ENCODE assay signal across 11 cellular contexts in the genomic region with DNA sequence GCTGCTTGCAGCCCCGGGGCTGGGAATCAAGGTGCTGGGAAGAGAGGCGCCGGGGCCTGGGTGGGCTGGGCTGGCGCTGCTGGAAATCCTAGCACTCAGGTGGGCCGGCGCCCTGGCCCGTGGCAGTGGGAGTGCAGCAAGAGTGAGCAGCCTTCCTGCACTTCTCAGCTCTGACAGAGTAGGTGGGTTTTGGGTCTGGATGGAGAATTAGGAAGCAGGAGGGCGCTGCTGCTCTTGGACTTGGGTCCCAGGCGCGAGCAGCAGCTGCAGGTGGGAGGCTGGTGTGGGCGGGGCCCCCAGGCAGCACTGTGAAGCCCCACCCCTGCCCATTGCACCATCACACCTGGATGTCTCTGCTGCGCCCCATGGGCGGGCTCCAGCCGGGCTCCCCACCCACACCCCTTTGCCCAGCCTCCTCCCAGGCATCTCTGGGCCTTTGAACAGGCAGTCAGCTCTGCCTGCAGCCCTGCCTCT. TPM values are rescaled to one million over a fixed set of nuclear protein-coding genes. Genes with fewer than 3 reads are reported as not detected.
DNase-seq lines count a peak whose midpoint lies in the region; ATAC-seq and TF ChIP-seq lines count a peak whose summit lies in the region.
"Had no signal": no experiment of that assay in that cellular context is flagged by ENCODE, and none has a peak within 500 bp of the region (broad histone marks: within the 10 kb centered on the region; RNA-seq: fewer than 3 reads in every experiment).

No MANE protein-coding gene starts in this region.

- POLR2A ChIA-PET in Panc1 (lab: Charles Lee) = interaction anchor here (0.7 kb wide), 1 partner anchor 17 kb away, joined by 5 read pairs; no protein-coding TSS in a partner anchor

- intact Hi-C loops in Panc1 (cut with micrococcal nuclease; ENCODE audit: unreplicated experiment) = no loop called here
- intact Hi-C loops in spleen (cut with DNase I; ENCODE audit: low total_unique reads) = no loop called here
- intact Hi-C loops in dorsolateral prefrontal cortex (cut with DNase I) = no loop called here

- in situ Hi-C loops in Panc1 (cut with HindIII; ENCODE audit: low pct_unique_long_range_greater_than_20kb, low sequenced_read_pairs) = loop anchor here (25.0 kb wide), 1 partner anchor 100 kb away; no protein-coding TSS in a partner anchor

- no TSS peak for BruUV-seq in Panc1 (replicated peaks; lab: Mats Ljungman, UMichigan)

- peak; percentile 7; the same call in 1 of the 2 replicates for ATAC-seq in Panc1

- H3K36me3 ChIP-seq in HUES64 (ENCODE audit: insufficient read depth, low read length) (peaks cover 27% of the 10 kb centered on the region), Panc1 (ENCODE audit: control insufficient read depth, insufficient read depth, low read length) (peaks cover 4% of the 10 kb centered on the region), spleen (peaks cover 0 to 91% (median 22%) of the 10 kb centered on the region in 6 donors)

- H3K4me1 ChIP-seq in HUES64 (ENCODE audit: insufficient read depth, low read length) (peaks cover 23% of the 10 kb centered on the region), Panc1 (ENCODE audit: control insufficient read depth, insufficient read depth, low read length) (peaks cover 61% of the 10 kb centered on the region), spleen (peaks cover 51 to 89% (median 73%) of the 10 kb centered on the region in 6 donors)

- TF ChIP-seq CTCF in Panc1 (IDR thresholded peaks at IDR 0.05) = no peak
- no peak for TF ChIP-seq CTCF in spleen (IDR thresholded peaks at IDR 0.05 in 8 of 11, conservative IDR thresholded peaks at IDR 0.05 in 3 of 11)
- TF ChIP-seq CTCF in dorsolateral prefrontal cortex (IDR thresholded peaks at IDR 0.05 in 54 of 56, conservative IDR thresholded peaks at IDR 0.05 in 2 of 56; ENCODE audit: low read depth in 1 of 56, partially characterized antibody in 56 of 56) = no peak

- H3K27ac ChIP-seq in HUES64 (ENCODE audit: low read depth, low read length) (peak overlapping the region; percentile 30; the same call in 1 of the 2 replicates), Panc1 (ENCODE audit: low read length) (peak overlapping the region; percentile 57; the same call in 1 of the 2 replicates), spleen (peak overlapping the region in 6 of 8 donors; percentile 91 to 98 (median 96)), dorsolateral prefrontal cortex (peak overlapping the region in 21 of 59 donors; percentile 4 to 92 (median 42))
- H3K27ac ChIP-seq: WERI-Rb-1 had no signal

- H3K4me3 ChIP-seq in HUES64 (ENCODE audit: low read length) = no peak overlapping the region
- H3K4me3 ChIP-seq in Panc1 (ENCODE audit: low read depth in 2 of 2, low read length in 2 of 2) = no peak overlapping the region
- peak overlapping the region in 3 of 8 donors; percentile 4 to 79 (median 7) for H3K4me3 ChIP-seq in spleen
- H3K4me3 ChIP-seq in dorsolateral prefrontal cortex = peak overlapping the region in 1 of 59 donors; percentile 4

- WGBS in HUES64 = 78% methylated on average over 14 of the region's 14 CpGs
- 77 to 88% (median 83%) methylated on average over 12 to 14 of the region's 14 CpGs for WGBS in spleen, 5 donors

- TF ChIP-seq POLR2A in spleen (IDR thresholded peaks at IDR 0.05) = no peak

- no peak overlapping the region for H3K9ac ChIP-seq in HUES64 (ENCODE audit: low read depth, low read length)

- H3K27me3 ChIP-seq in HUES64 (ENCODE audit: insufficient read depth, low read length) (no peaks in the 10 kb centered on the region), Panc1 (ENCODE audit: control insufficient read depth, insufficient read depth, low read length) (no peaks in the 10 kb centered on the region), spleen (replicated peaks in 1 of 7) (no peaks in the 10 kb centered on the region), dorsolateral prefrontal cortex (no peaks in the 10 kb centered on the region)

- DNase-seq in Panc1 (ENCODE audit: low read depth, low spot score) (no peak), iPS DF 19.7 (ENCODE audit: low read depth, low spot score) (peak; percentile 38), spleen (no peak), HuH-7.5 (ENCODE audit: low spot score) (no peak), dorsolateral prefrontal cortex (no peak), NOMO-1 treated with dmso at 0.1 percent for 144 hours (lab: John Stamatoyannopoulos, UW; ENCODE audit: unreplicated experiment) (no peak)
- DNase-seq: activated naive CD4-positive, alpha-beta T cell treated with anti-CD3 and anti-CD28 coated beads, Interleukin-2, amount 50 U/mL, for 16 hours; naive B cell; NCI-H446; WERI-Rb-1 had no signal

- H3K9me3 ChIP-seq in HUES64 (ENCODE audit: insufficient read depth, low read depth, low read length) = no peaks in the 10 kb centered on the region
- no peaks in the 10 kb centered on the region for H3K9me3 ChIP-seq in Panc1 (ENCODE audit: control insufficient read depth, insufficient read depth, low read depth, low read length)
- no peaks in the 10 kb centered on the region for H3K9me3 ChIP-seq in spleen

- CTCF ChIA-PET in Panc1 (lab: Charles Lee) = interaction anchor here (0.6 kb wide), 2 partner anchors 19 to 113 kb away, joined by 3 read pairs; a partner anchor contains a TSS

RNA-seq across cellular contexts. Expression of a gene that starts 6.0 kb away (rescaled TPM):
- 81.7 TPM for polyA plus RNA-seq in HUES64 (2013, experiment 1 of 2)
- polyA plus RNA-seq in HUES64 (2013, experiment 2 of 2) = 99.2 TPM
- 344 TPM for total RNA-seq in Panc1 (2021; ENCODE audit: unreplicated experiment)
- polyA plus RNA-seq in Panc1 (2012; ENCODE audit: insufficient read length) = 404 TPM
- 100 to 1,000 TPM in 4 of 7 donors, 10 to 100 TPM in 3; 59.3 to 264 (median 191) TPM for total RNA-seq in spleen
- polyA plus RNA-seq in spleen = 100 to 1,000 TPM in 2 of 3 donors, 10 to 100 TPM in 1; 100.0 to 229 (median 164) TPM
- total RNA-seq in dorsolateral prefrontal cortex = 100 to 1,000 TPM in 11 of 120 experiments, 10 to 100 TPM in 109; 62.3 to 111 (median 85.4) TPM

RNA-seq across cellular contexts. Expression of a gene that starts 35.5 kb away (rescaled TPM):
- polyA plus RNA-seq in HUES64 (2013, experiment 1 of 2) = 6.6 TPM
- 7.0 TPM for polyA plus RNA-seq in HUES64 (2013, experiment 2 of 2)
- total RNA-seq in Panc1 (2021; ENCODE audit: unreplicated experiment) (21.0 TPM), spleen (10 to 100 TPM; 19.0 to 86.4 (median 46.1) TPM), dorsolateral prefrontal cortex (100 to 1,000 TPM in 7 of 120 experiments, 10 to 100 TPM in 113; 51.1 to 113 (median 76.1) TPM)
- polyA plus RNA-seq in Panc1 (2012; ENCODE audit: insufficient read length) = 28.9 TPM
- 10 to 100 TPM in 2 of 3 donors, 1 to 10 TPM in 1; 8.4 to 26.1 (median 14.3) TPM for polyA plus RNA-seq in spleen
